Comparison of ENCODE assay signal across 17 cellular contexts in the genomic region with DNA sequence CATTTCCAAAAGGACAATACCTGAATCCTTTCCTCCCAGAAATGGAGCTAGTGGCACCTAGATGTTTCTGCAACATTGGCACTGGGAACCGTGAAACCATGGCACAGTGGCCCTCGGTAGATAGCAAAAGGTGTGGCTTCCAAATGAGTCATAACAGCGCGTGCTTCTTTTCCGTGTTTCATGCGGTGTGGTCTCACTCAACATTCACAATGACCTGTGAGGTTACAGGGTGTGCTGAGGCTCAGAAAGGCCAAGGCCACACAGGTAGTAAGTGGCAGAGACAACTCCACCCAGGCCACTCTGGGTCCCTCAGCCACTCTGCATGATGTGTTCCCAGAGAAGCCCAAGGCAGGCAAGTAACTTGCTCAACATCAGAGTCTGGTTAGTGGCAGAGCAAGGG.
DNase-seq lines count a peak whose midpoint lies in the region; ATAC-seq and TF ChIP-seq lines count a peak whose summit lies in the region.
"Had no signal": no experiment of that assay in that cellular context is flagged by ENCODE, and none has a peak within 500 bp of the region (broad histone marks: within the 10 kb centered on the region; RNA-seq: fewer than 3 reads in every experiment).

No MANE protein-coding gene starts in this region.

- no peak overlapping the region for H3K27ac Mint-ChIP-seq in activated T-cell treated with anti-CD3 and anti-CD28 coated beads, Interleukin-2, amount 50 U/mL, for 72 hours
- H3K27ac Mint-ChIP-seq in stimulated activated naive B cell treated with anti-CD40 and anti-IgM and Interleukin-4, amounts not matched to agents 10 μg/mL and 1 μg/mL and 100 μg/mL, for 72 hours = no peak overlapping the region
- H3K27ac Mint-ChIP-seq in CD14-positive monocyte = no peak overlapping the region
- H3K27ac Mint-ChIP-seq: activated T-helper 1 cell treated with anti-CD3 and anti-CD28 coated beads, Interleukin-12 subunit alpha, Interleukin-12 subunit beta, Interleukin-2, Interleukin-4 antibody, amounts not matched to agents 30 ng/mL and 10 ng/mL and 1 ng/mL, durations not matched to agents 14 hours and 24 hours and 36 hours had no signal

- H3K36me3 Mint-ChIP-seq in activated T-cell treated with anti-CD3 and anti-CD28 coated beads, Interleukin-2, amount 50 U/mL, for 72 hours (ENCODE audit: insufficient read depth in 2 of 2) = no peaks in the 10 kb centered on the region
- no peaks in the 10 kb centered on the region for H3K36me3 Mint-ChIP-seq in stimulated activated naive B cell treated with anti-CD40 and anti-IgM and Interleukin-4, amounts not matched to agents 10 μg/mL and 1 μg/mL and 100 μg/mL, for 72 hours
- no peaks in the 10 kb centered on the region for H3K36me3 Mint-ChIP-seq in CD14-positive monocyte
- H3K36me3 Mint-ChIP-seq: naive thymus-derived CD8-positive, alpha-beta T cell had no signal

- H3K9me3 Mint-ChIP-seq in activated T-cell treated with anti-CD3 and anti-CD28 coated beads, Interleukin-2, amount 50 U/mL, for 72 hours = no peaks in the 10 kb centered on the region
- H3K9me3 Mint-ChIP-seq in stimulated activated naive B cell treated with anti-CD40 and anti-IgM and Interleukin-4, amounts not matched to agents 10 μg/mL and 1 μg/mL and 100 μg/mL, for 72 hours = no peaks in the 10 kb centered on the region
- H3K9me3 Mint-ChIP-seq in CD14-positive monocyte = no peaks in the 10 kb centered on the region
- H3K9me3 Mint-ChIP-seq: activated T-helper 1 cell treated with anti-CD3 and anti-CD28 coated beads, Interleukin-12 subunit alpha, Interleukin-12 subunit beta, Interleukin-2, Interleukin-4 antibody, amounts not matched to agents 30 ng/mL and 10 ng/mL and 1 ng/mL, durations not matched to agents 14 hours and 24 hours and 36 hours; naive thymus-derived CD8-positive, alpha-beta T cell had no signal

- ATAC-seq in activated T-cell treated with anti-CD3 and anti-CD28 coated beads, Interleukin-2, amount 50 U/mL, for 72 hours (replicated peaks in 1 of 2) = peak; percentile 27 to 68
- ATAC-seq in esophagus mucosa = peak; percentile 56
- ATAC-seq in stimulated activated naive B cell treated with anti-CD40 and anti-IgM and Interleukin-4, amounts not matched to agents 10 μg/mL and 1 μg/mL and 100 μg/mL, for 72 hours (replicated peaks) = peak; percentile 17 to 20
- ATAC-seq: naive thymus-derived CD8-positive, alpha-beta T cell had no signal

- no peak for TF ChIP-seq CTCF in CD14-positive monocyte (IDR thresholded peaks at IDR 0.05)

- H3K4me3 Mint-ChIP-seq in activated T-cell treated with anti-CD3 and anti-CD28 coated beads, Interleukin-2, amount 50 U/mL, for 72 hours = no peak overlapping the region
- no peak overlapping the region for H3K4me3 Mint-ChIP-seq in stimulated activated naive B cell treated with anti-CD40 and anti-IgM and Interleukin-4, amounts not matched to agents 10 μg/mL and 1 μg/mL and 100 μg/mL, for 72 hours
- H3K4me3 Mint-ChIP-seq in CD14-positive monocyte = no peak overlapping the region
- H3K4me3 Mint-ChIP-seq: activated T-helper 1 cell treated with anti-CD3 and anti-CD28 coated beads, Interleukin-12 subunit alpha, Interleukin-12 subunit beta, Interleukin-2, Interleukin-4 antibody, amounts not matched to agents 30 ng/mL and 10 ng/mL and 1 ng/mL, durations not matched to agents 14 hours and 24 hours and 36 hours; naive thymus-derived CD8-positive, alpha-beta T cell had no signal

- no peaks in the 10 kb centered on the region for H3K4me1 Mint-ChIP-seq in activated T-cell treated with anti-CD3 and anti-CD28 coated beads, Interleukin-2, amount 50 U/mL, for 72 hours (ENCODE audit: low read depth)
- H3K4me1 Mint-ChIP-seq in stimulated activated naive B cell treated with anti-CD40 and anti-IgM and Interleukin-4, amounts not matched to agents 10 μg/mL and 1 μg/mL and 100 μg/mL, for 72 hours = no peaks in the 10 kb centered on the region
- no peaks in the 10 kb centered on the region for H3K4me1 Mint-ChIP-seq in CD14-positive monocyte

- no peaks in the 10 kb centered on the region for H3K27me3 Mint-ChIP-seq in activated T-cell treated with anti-CD3 and anti-CD28 coated beads, Interleukin-2, amount 50 U/mL, for 72 hours (ENCODE audit: low read depth)
- H3K27me3 Mint-ChIP-seq in stimulated activated naive B cell treated with anti-CD40 and anti-IgM and Interleukin-4, amounts not matched to agents 10 μg/mL and 1 μg/mL and 100 μg/mL, for 72 hours = peaks cover 0 to 7% of the 10 kb centered on the region in 2 donors
- peaks cover 3 to 16% (median 6%) of the 10 kb centered on the region in 3 donors for H3K27me3 Mint-ChIP-seq in CD14-positive monocyte (ENCODE audit: low read depth in 3 of 3)
- H3K27me3 Mint-ChIP-seq: progenitor cell of endocrine pancreas had no signal

- DNase-seq in activated T-cell treated with anti-CD3 and anti-CD28 coated beads, Interleukin-2, amount 50 U/mL, for 72 hours = no peak
- no peak for DNase-seq in activated T-cell treated with anti-CD3 and anti-CD28 coated beads for 4 hours
- peak; percentile 25 for DNase-seq in M059J (ENCODE audit: low read depth)
- no peak for DNase-seq in stimulated activated naive B cell treated with anti-CD40 and anti-IgM and Interleukin-4, amounts not matched to agents 10 μg/mL and 1 μg/mL and 100 μg/mL, for 72 hours
- no peak for DNase-seq in stimulated activated CD4-positive, alpha-beta T cell treated with anti-CD3 and anti-CD28 coated beads, Interleukin-2, amount 100 ng/mL, for 24 hours
- DNase-seq in HK-2 (ENCODE audit: unreplicated experiment) = no peak
- DNase-seq in CD14-positive monocyte (ENCODE audit: low spot score) = no peak
- DNase-seq: GDM1; islet precursor cell; naive thymus-derived CD8-positive, alpha-beta T cell; NCI-H1417 treated with DMSO at 0.1 percent for 48 hours; NCI-H526; SIG-M5; stimulated activated CD4-positive, alpha-beta T cell treated with anti-CD3 and anti-CD28 coated beads, Interleukin-1b, Interleukin-23, amount 100 ng/mL, for 48 hours had no signal

- intact Hi-C loops in CD14-positive monocyte (cut with micrococcal nuclease) = no loop called here
